29 cellular contexts compared by ENCODE assay signal in the genomic region with DNA sequence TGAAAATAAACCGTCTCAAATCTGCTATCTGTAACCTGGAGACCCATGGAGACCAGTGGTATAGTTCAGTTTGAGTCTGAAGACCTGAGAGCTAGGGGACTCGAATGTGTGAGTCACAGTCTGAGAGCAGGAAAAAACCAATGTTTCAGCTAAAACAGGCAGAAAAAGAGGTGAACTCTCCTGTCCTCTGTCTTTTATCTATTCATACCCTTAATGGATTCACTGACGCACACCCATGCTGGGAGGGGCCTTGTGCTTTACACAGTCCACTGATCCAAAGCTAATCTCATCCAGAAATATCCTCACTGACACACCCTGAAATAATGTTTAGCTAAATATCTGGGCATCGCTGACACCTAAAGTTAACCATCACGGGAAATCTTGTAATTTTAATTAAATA.
"Had no signal": no experiment of that assay in that cellular context is flagged by ENCODE, and none has a peak within 500 bp of the region (broad histone marks: within the 10 kb centered on the region; RNA-seq: fewer than 3 reads in every experiment).

No MANE protein-coding gene starts in this region.

- H3K9me3 Mint-ChIP-seq: activated CD4-positive, alpha-beta memory T cell treated with anti-CD3 and anti-CD28 coated beads, Interleukin-2, amount 10 ng/mL, durations not matched to agents 7 days and 5 days; activated CD4-positive, alpha-beta T cell treated with anti-CD3 and anti-CD28 coated beads, Interleukin-2, amount 10 ng/mL, durations not matched to agents 7 days and 5 days; activated T-helper 17 cell treated with anti-CD3 and anti-CD28 coated beads, Interleukin-2, amount 50 U/mL, for 72 hours; dendritic cell treated with granulocyte-macrophage colony-stimulating factor and Interleukin-4, amounts not matched to agents 40 ng/mL and 50 ng/mL, for 4 days; mesothelial cell of epicardium; stimulated activated naive B cell treated with anti-CD40 and anti-IgM and Interleukin-4, amounts not matched to agents 10 μg/mL and 1 μg/mL and 100 μg/mL, for 72 hours had no signal

- H3K4me3 ChIP-seq: esophagus squamous epithelium, psoas muscle, right atrium auricular region, suprapubic skin, tibial nerve had no signal

- H3K4me3 Mint-ChIP-seq: activated CD4-positive, alpha-beta memory T cell treated with anti-CD3 and anti-CD28 coated beads, Interleukin-2, amount 10 ng/mL, durations not matched to agents 7 days and 5 days; activated CD4-positive, alpha-beta T cell treated with anti-CD3 and anti-CD28 coated beads, Interleukin-2, amount 10 ng/mL, durations not matched to agents 7 days and 5 days; activated T-cell treated with anti-CD3 and anti-CD28 coated beads, Interleukin-2, amount 50 U/mL, for 24 hours; activated T-helper 17 cell treated with anti-CD3 and anti-CD28 coated beads, Interleukin-2, amount 50 U/mL, for 72 hours; central memory CD8-positive, alpha-beta T cell; dendritic cell treated with granulocyte-macrophage colony-stimulating factor and Interleukin-4, amounts not matched to agents 40 ng/mL and 50 ng/mL, for 4 days; mesothelial cell of epicardium; naive B cell; stimulated activated naive B cell treated with anti-CD40 and anti-IgM and Interleukin-4, amounts not matched to agents 10 μg/mL and 1 μg/mL and 100 μg/mL, for 72 hours; T-helper 17 cell; WTC11 had no signal

- H3K4me1 ChIP-seq: esophagus squamous epithelium, parathyroid adenoma, psoas muscle, right atrium auricular region, suprapubic skin, tibial nerve had no signal

- H3K36me3 ChIP-seq: esophagus squamous epithelium, right atrium auricular region, suprapubic skin, tibial nerve had no signal

- ATAC-seq: activated T-helper 17 cell treated with anti-CD3 and anti-CD28 coated beads, Interleukin-2, amount 50 U/mL, for 72 hours; left cardiac atrium; psoas muscle; stimulated activated naive B cell treated with anti-CD40 and anti-IgM and Interleukin-4, amounts not matched to agents 10 μg/mL and 1 μg/mL and 100 μg/mL, for 72 hours; T-helper 17 cell; WTC11 had no signal

- H3K36me3 Mint-ChIP-seq: mesothelial cell of epicardium; naive B cell; stimulated activated naive B cell treated with anti-CD40 and anti-IgM and Interleukin-4, amounts not matched to agents 10 μg/mL and 1 μg/mL and 100 μg/mL, for 72 hours; WTC11 had no signal

- H3K9me3 ChIP-seq: psoas muscle, right atrium auricular region, tibial nerve had no signal

- H3K27ac ChIP-seq: esophagus squamous epithelium, parathyroid adenoma, psoas muscle, right atrium auricular region, suprapubic skin, tibial nerve had no signal

- H3K9ac ChIP-seq: parathyroid adenoma had no signal

- H3K27me3 Mint-ChIP-seq: activated CD4-positive, alpha-beta memory T cell treated with anti-CD3 and anti-CD28 coated beads, Interleukin-2, amount 10 ng/mL, durations not matched to agents 7 days and 5 days; activated CD4-positive, alpha-beta T cell treated with anti-CD3 and anti-CD28 coated beads, Interleukin-2, amount 10 ng/mL, durations not matched to agents 7 days and 5 days; activated T-cell treated with anti-CD3 and anti-CD28 coated beads, Interleukin-2, amount 50 U/mL, for 24 hours; activated T-helper 17 cell treated with anti-CD3 and anti-CD28 coated beads, Interleukin-2, amount 50 U/mL, for 72 hours; central memory CD8-positive, alpha-beta T cell; dendritic cell treated with granulocyte-macrophage colony-stimulating factor and Interleukin-4, amounts not matched to agents 40 ng/mL and 50 ng/mL, for 4 days; naive B cell; stimulated activated naive B cell treated with anti-CD40 and anti-IgM and Interleukin-4, amounts not matched to agents 10 μg/mL and 1 μg/mL and 100 μg/mL, for 72 hours; T-helper 17 cell had no signal

- H3K79me2 ChIP-seq: parathyroid adenoma had no signal

- FAIRE-seq: bronchial epithelial cell had no signal

- H2AFZ ChIP-seq: parathyroid adenoma had no signal

- DNase-seq: activated CD4-positive, alpha-beta memory T cell treated with anti-CD3 and anti-CD28 coated beads, Interleukin-2, amount 10 ng/mL, durations not matched to agents 7 days and 5 days; activated CD4-positive, alpha-beta T cell treated with anti-CD3 and anti-CD28 coated beads for 1 hour; activated CD4-positive, alpha-beta T cell treated with anti-CD3 and anti-CD28 coated beads, Interleukin-2, amount 10 ng/mL, durations not matched to agents 7 days and 5 days; activated CD8-positive, alpha-beta memory T cell treated with anti-CD3 and anti-CD28 coated beads, Interleukin-2, amount 50 U/mL, for 48 hours; activated gamma-delta T cell treated with Interleukin-2 at 50 U/mL for 16 hours; activated naive CD4-positive, alpha-beta T cell treated with anti-CD3 and anti-CD28 coated beads, Interleukin-2, amount 50 U/mL, for 16 hours; activated T-cell treated with anti-CD3 and anti-CD28 coated beads, Interleukin-2, amount 50 U/mL, for 24 hours; amygdala; esophagus squamous epithelium; foreskin melanocyte; left cardiac atrium; naive B cell; occipital lobe; psoas muscle; stimulated activated CD4-positive, alpha-beta T cell treated with anti-CD3 and anti-CD28 coated beads, Interleukin-15, amount 100 ng/mL, for 24 hours; stimulated activated CD4-positive, alpha-beta T cell treated with anti-CD3 and anti-CD28 coated beads, Interleukin-2, amount 100 ng/mL, for 24 hours; stimulated activated naive B cell treated with anti-CD40 and anti-IgM and Interleukin-4, amounts not matched to agents 10 μg/mL and 1 μg/mL and 100 μg/mL, for 72 hours; T-helper 17 cell; T1000 had no signal

- H3K27me3 ChIP-seq: esophagus squamous epithelium, right atrium auricular region, suprapubic skin, tibial nerve had no signal

- H3K27ac Mint-ChIP-seq: activated CD4-positive, alpha-beta memory T cell treated with anti-CD3 and anti-CD28 coated beads, Interleukin-2, amount 10 ng/mL, durations not matched to agents 7 days and 5 days; activated CD4-positive, alpha-beta T cell treated with anti-CD3 and anti-CD28 coated beads, Interleukin-2, amount 10 ng/mL, durations not matched to agents 7 days and 5 days; activated T-cell treated with anti-CD3 and anti-CD28 coated beads, Interleukin-2, amount 50 U/mL, for 24 hours; activated T-helper 17 cell treated with anti-CD3 and anti-CD28 coated beads, Interleukin-2, amount 50 U/mL, for 72 hours; dendritic cell treated with granulocyte-macrophage colony-stimulating factor and Interleukin-4, amounts not matched to agents 40 ng/mL and 50 ng/mL, for 4 days; mesothelial cell of epicardium; naive B cell; stimulated activated naive B cell treated with anti-CD40 and anti-IgM and Interleukin-4, amounts not matched to agents 10 μg/mL and 1 μg/mL and 100 μg/mL, for 72 hours; T-helper 17 cell; WTC11 had no signal

- H3K4me1 Mint-ChIP-seq: activated CD4-positive, alpha-beta memory T cell treated with anti-CD3 and anti-CD28 coated beads, Interleukin-2, amount 10 ng/mL, durations not matched to agents 7 days and 5 days; activated CD4-positive, alpha-beta T cell treated with anti-CD3 and anti-CD28 coated beads, Interleukin-2, amount 10 ng/mL, durations not matched to agents 7 days and 5 days; activated T-helper 17 cell treated with anti-CD3 and anti-CD28 coated beads, Interleukin-2, amount 50 U/mL, for 72 hours; central memory CD8-positive, alpha-beta T cell; naive B cell; stimulated activated naive B cell treated with anti-CD40 and anti-IgM and Interleukin-4, amounts not matched to agents 10 μg/mL and 1 μg/mL and 100 μg/mL, for 72 hours; T-helper 17 cell had no signal
